ENCODE assay signal across 2 cellular contexts in genomic region chr11:65500262-65501004, GRCh38.
A peak's percentile ranks its signal among the peaks of the same experiment; 100 is the strongest.
TF ChIP-seq lines count a peak whose summit lies in the region.

No MANE protein-coding gene starts in this region.

TF ChIP-seq in A549, 52 proteins besides CTCF, POLR2A, EP300 and RAD21 (continues in another document):
- TF ChIP-seq HOXB5 (CRISPR knock-in tag; IDR thresholded peaks at IDR 0.05) (0 out of 2 replicates have a peak, but pooled peaks have one; percentile 2), FOXS1 (CRISPR knock-in tag; IDR thresholded peaks at IDR 0.05) (no peak; the same call in 1 of the 2 replicates), RNF2 (IDR thresholded peaks at IDR 0.05; ENCODE audit: borderline replicate concordance, low read depth) (no peak), MYC (IDR thresholded peaks at IDR 0.05; ENCODE audit: borderline replicate concordance, low read length) (no peak), ZNF302 (CRISPR knock-in tag; IDR thresholded peaks at IDR 0.05) (no peak), NFE2L2 (conservative IDR thresholded peaks at IDR 0.05; ENCODE audit: low read length) (no peak), HOXA7 (CRISPR knock-in tag; IDR thresholded peaks at IDR 0.05) (peak; percentile 98), FOSB (CRISPR knock-in tag; IDR thresholded peaks at IDR 0.05) (peak; percentile 97), CBX2 (IDR thresholded peaks at IDR 0.05; ENCODE audit: borderline replicate concordance, low read depth) (no peak), TFCP2L1 (CRISPR knock-in tag; IDR thresholded peaks at IDR 0.05) (peak; percentile 94), E2F6 (IDR thresholded peaks at IDR 0.05; ENCODE audit: borderline replicate concordance, low read depth) (no peak), CBX8 (IDR thresholded peaks at IDR 0.05) (no peak), POLR2AphosphoS2 (conservative IDR thresholded peaks at IDR 0.05; ENCODE audit: low read length) (peak; percentile 85; the same call in 1 of the 2 replicates), REST (IDR thresholded peaks at IDR 0.05) (peak; percentile 41), ATOH8 (CRISPR knock-in tag; IDR thresholded peaks at IDR 0.05; ENCODE audit: low read depth) (no peak; the same call in 1 of the 2 replicates), HEYL (CRISPR knock-in tag; IDR thresholded peaks at IDR 0.05) (no peak), EHF (CRISPR knock-in tag; IDR thresholded peaks at IDR 0.05) (no peak), RFX5 (IDR thresholded peaks at IDR 0.05) (no peak), EHMT2 (IDR thresholded peaks at IDR 0.05; ENCODE audit: low read depth) (no peak), HMGXB4 (CRISPR knock-in tag; IDR thresholded peaks at IDR 0.05; ENCODE audit: borderline replicate concordance) (no peak; the same call in 1 of the 2 replicates), TP53 (CRISPR knock-in tag; IDR thresholded peaks at IDR 0.05) (peak; percentile 98), RCOR1 (IDR thresholded peaks at IDR 0.05; ENCODE audit: low read depth, low read length) (no peak), FOSL2 (IDR thresholded peaks at IDR 0.05) (no peak), FOSL2 (CRISPR knock-in tag; IDR thresholded peaks at IDR 0.05) (peak; percentile 48)
- TF ChIP-seq, protein P1, sequence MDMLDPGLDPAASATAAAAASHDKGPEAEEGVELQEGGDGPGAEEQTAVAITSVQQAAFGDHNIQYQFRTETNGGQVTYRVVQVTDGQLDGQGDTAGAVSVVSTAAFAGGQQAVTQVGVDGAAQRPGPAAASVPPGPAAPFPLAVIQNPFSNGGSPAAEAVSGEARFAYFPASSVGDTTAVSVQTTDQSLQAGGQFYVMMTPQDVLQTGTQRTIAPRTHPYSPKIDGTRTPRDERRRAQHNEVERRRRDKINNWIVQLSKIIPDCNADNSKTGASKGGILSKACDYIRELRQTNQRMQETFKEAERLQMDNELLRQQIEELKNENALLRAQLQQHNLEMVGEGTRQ (IDR thresholded peaks at IDR 0.05) = peak; percentile 27; the same call in 1 of the 2 replicates
- TF ChIP-seq, protein P2, sequence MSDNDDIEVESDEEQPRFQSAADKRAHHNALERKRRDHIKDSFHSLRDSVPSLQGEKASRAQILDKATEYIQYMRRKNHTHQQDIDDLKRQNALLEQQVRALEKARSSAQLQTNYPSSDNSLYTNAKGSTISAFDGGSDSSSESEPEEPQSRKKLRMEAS (IDR thresholded peaks at IDR 0.05) = no peak; the same call in 1 of the 2 replicates

TF ChIP-seq in H1, 55 proteins besides CTCF, POLR2A, EP300 and RAD21 (continues in another document):
- no peak for TF ChIP-seq CBX5 (IDR thresholded peaks at IDR 0.05; ENCODE audit: low read depth, low read length)
- no peak for TF ChIP-seq BACH1 (IDR thresholded peaks at IDR 0.05; ENCODE audit: low read length)
- TF ChIP-seq RNF2 (IDR thresholded peaks at IDR 0.05; ENCODE audit: borderline replicate concordance, low read depth, low read length, missing control alignments, poor library complexity, severe bottlenecking) = no peak
- no peak for TF ChIP-seq BRCA1 (IDR thresholded peaks at IDR 0.05; ENCODE audit: low read depth, low read length)
- peak; percentile 94 for TF ChIP-seq SIRT6 (IDR thresholded peaks at IDR 0.05; ENCODE audit: low read length)
- TF ChIP-seq SAP30 (IDR thresholded peaks at IDR 0.05; ENCODE audit: insufficient read depth, insufficient replicate concordance, low read length) = peak; percentile 70
- TF ChIP-seq CREB1 (IDR thresholded peaks at IDR 0.05) = no peak
- TF ChIP-seq RBBP5 (IDR thresholded peaks at IDR 0.05; ENCODE audit: borderline replicate concordance, low read depth, low read length) = no peak
- peak; percentile 35; the same call in 1 of the 2 replicates for TF ChIP-seq TAF1 (IDR thresholded peaks at IDR 0.05; ENCODE audit: low read depth, low read length)
- TF ChIP-seq TCF12 (IDR thresholded peaks at IDR 0.05; ENCODE audit: low read depth, low read length) = no peak
- TF ChIP-seq GTF2F1 (IDR thresholded peaks at IDR 0.05; ENCODE audit: borderline replicate concordance, low read depth, low read length) = 0 out of 2 replicates have a peak, but pooled peaks have one; percentile 18
- no peak for TF ChIP-seq CBX8 (IDR thresholded peaks at IDR 0.05; ENCODE audit: borderline replicate concordance, low read depth, low read length)
- TF ChIP-seq SUZ12 (IDR thresholded peaks at IDR 0.05; ENCODE audit: low read length) = no peak
- TF ChIP-seq HDAC2 (IDR thresholded peaks at IDR 0.05; ENCODE audit: borderline replicate concordance in 1 of 2, low read depth in 2 of 2, low read length in 2 of 2) = peak in 1 of 2 experiments; percentile 53; a peak in 1 of 4 replicates
- peak; percentile 34; the same call in 1 of the 2 replicates for TF ChIP-seq SP1 (IDR thresholded peaks at IDR 0.05; ENCODE audit: low read depth, low read length)
- TF ChIP-seq, protein P3, sequence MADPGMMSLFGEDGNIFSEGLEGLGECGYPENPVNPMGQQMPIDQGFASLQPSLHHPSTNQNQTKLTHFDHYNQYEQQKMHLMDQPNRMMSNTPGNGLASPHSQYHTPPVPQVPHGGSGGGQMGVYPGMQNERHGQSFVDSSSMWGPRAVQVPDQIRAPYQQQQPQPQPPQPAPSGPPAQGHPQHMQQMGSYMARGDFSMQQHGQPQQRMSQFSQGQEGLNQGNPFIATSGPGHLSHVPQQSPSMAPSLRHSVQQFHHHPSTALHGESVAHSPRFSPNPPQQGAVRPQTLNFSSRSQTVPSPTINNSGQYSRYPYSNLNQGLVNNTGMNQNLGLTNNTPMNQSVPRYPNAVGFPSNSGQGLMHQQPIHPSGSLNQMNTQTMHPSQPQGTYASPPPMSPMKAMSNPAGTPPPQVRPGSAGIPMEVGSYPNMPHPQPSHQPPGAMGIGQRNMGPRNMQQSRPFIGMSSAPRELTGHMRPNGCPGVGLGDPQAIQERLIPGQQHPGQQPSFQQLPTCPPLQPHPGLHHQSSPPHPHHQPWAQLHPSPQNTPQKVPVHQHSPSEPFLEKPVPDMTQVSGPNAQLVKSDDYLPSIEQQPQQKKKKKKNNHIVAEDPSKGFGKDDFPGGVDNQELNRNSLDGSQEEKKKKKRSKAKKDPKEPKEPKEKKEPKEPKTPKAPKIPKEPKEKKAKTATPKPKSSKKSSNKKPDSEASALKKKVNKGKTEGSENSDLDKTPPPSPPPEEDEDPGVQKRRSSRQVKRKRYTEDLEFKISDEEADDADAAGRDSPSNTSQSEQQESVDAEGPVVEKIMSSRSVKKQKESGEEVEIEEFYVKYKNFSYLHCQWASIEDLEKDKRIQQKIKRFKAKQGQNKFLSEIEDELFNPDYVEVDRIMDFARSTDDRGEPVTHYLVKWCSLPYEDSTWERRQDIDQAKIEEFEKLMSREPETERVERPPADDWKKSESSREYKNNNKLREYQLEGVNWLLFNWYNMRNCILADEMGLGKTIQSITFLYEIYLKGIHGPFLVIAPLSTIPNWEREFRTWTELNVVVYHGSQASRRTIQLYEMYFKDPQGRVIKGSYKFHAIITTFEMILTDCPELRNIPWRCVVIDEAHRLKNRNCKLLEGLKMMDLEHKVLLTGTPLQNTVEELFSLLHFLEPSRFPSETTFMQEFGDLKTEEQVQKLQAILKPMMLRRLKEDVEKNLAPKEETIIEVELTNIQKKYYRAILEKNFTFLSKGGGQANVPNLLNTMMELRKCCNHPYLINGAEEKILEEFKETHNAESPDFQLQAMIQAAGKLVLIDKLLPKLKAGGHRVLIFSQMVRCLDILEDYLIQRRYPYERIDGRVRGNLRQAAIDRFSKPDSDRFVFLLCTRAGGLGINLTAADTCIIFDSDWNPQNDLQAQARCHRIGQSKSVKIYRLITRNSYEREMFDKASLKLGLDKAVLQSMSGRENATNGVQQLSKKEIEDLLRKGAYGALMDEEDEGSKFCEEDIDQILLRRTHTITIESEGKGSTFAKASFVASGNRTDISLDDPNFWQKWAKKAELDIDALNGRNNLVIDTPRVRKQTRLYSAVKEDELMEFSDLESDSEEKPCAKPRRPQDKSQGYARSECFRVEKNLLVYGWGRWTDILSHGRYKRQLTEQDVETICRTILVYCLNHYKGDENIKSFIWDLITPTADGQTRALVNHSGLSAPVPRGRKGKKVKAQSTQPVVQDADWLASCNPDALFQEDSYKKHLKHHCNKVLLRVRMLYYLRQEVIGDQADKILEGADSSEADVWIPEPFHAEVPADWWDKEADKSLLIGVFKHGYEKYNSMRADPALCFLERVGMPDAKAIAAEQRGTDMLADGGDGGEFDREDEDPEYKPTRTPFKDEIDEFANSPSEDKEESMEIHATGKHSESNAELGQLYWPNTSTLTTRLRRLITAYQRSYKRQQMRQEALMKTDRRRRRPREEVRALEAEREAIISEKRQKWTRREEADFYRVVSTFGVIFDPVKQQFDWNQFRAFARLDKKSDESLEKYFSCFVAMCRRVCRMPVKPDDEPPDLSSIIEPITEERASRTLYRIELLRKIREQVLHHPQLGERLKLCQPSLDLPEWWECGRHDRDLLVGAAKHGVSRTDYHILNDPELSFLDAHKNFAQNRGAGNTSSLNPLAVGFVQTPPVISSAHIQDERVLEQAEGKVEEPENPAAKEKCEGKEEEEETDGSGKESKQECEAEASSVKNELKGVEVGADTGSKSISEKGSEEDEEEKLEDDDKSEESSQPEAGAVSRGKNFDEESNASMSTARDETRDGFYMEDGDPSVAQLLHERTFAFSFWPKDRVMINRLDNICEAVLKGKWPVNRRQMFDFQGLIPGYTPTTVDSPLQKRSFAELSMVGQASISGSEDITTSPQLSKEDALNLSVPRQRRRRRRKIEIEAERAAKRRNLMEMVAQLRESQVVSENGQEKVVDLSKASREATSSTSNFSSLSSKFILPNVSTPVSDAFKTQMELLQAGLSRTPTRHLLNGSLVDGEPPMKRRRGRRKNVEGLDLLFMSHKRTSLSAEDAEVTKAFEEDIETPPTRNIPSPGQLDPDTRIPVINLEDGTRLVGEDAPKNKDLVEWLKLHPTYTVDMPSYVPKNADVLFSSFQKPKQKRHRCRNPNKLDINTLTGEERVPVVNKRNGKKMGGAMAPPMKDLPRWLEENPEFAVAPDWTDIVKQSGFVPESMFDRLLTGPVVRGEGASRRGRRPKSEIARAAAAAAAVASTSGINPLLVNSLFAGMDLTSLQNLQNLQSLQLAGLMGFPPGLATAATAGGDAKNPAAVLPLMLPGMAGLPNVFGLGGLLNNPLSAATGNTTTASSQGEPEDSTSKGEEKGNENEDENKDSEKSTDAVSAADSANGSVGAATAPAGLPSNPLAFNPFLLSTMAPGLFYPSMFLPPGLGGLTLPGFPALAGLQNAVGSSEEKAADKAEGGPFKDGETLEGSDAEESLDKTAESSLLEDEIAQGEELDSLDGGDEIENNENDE (IDR thresholded peaks at IDR 0.05; ENCODE audit: insufficient replicate concordance, low read length) = no peak
- TF ChIP-seq CTBP2 (IDR thresholded peaks at IDR 0.05; ENCODE audit: borderline replicate concordance, insufficient read depth, insufficient read length, low read length) = no peak
- TF ChIP-seq MAFK (IDR thresholded peaks at IDR 0.05; ENCODE audit: low read depth, low read length) = no peak
- TF ChIP-seq KDM5A (IDR thresholded peaks at IDR 0.05; ENCODE audit: low read length) = no peak
- no peak for TF ChIP-seq RFX5 (IDR thresholded peaks at IDR 0.05; ENCODE audit: borderline replicate concordance, low read depth, low read length)
- TF ChIP-seq SRF (IDR thresholded peaks at IDR 0.05; ENCODE audit: low read depth, low read length) = no peak
- no peak for TF ChIP-seq SP2 (IDR thresholded peaks at IDR 0.05; ENCODE audit: low read length)
- TF ChIP-seq GABPA (IDR thresholded peaks at IDR 0.05; ENCODE audit: borderline replicate concordance, insufficient read depth, low read length) = no peak
- no peak for TF ChIP-seq ZNF274 (IDR thresholded peaks at IDR 0.05; ENCODE audit: borderline replicate concordance, extremely low read depth, low read length)
- TF ChIP-seq SIN3A (conservative IDR thresholded peaks at IDR 0.05 in 1 of 2, IDR thresholded peaks at IDR 0.05 in 1 of 2; ENCODE audit: low read depth in 1 of 2, low read length in 2 of 2) = peak; percentile 8 to 39; a peak in 1 of 4 replicates
- no peak for TF ChIP-seq CEBPB (IDR thresholded peaks at IDR 0.05; ENCODE audit: low read depth, low read length)
- no peak for TF ChIP-seq EGR1 (IDR thresholded peaks at IDR 0.05; ENCODE audit: borderline replicate concordance, low read depth, low read length)
- no peak for TF ChIP-seq SP4 (IDR thresholded peaks at IDR 0.05; ENCODE audit: low read length)
- peak; percentile 48; the same call in 1 of the 2 replicates for TF ChIP-seq TBP (IDR thresholded peaks at IDR 0.05; ENCODE audit: low read depth, low read length)
- TF ChIP-seq CHD2 (IDR thresholded peaks at IDR 0.05; ENCODE audit: low read length) = no peak
- TF ChIP-seq CHD1 (IDR thresholded peaks at IDR 0.05; ENCODE audit: low read depth, low read length) = peak; percentile 47
- TF ChIP-seq KDM1A (IDR thresholded peaks at IDR 0.05; ENCODE audit: borderline replicate concordance, low read length) = no peak
- no peak for TF ChIP-seq POU5F1 (IDR thresholded peaks at IDR 0.05; ENCODE audit: low read depth, low read length)
- TF ChIP-seq, protein P4, sequence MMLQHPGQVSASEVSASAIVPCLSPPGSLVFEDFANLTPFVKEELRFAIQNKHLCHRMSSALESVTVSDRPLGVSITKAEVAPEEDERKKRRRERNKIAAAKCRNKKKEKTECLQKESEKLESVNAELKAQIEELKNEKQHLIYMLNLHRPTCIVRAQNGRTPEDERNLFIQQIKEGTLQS (IDR thresholded peaks at IDR 0.05; ENCODE audit: insufficient read depth, low read depth, low read length) = no peak
- TF ChIP-seq FOSL1 (IDR thresholded peaks at IDR 0.05; ENCODE audit: insufficient read depth, low read depth, low read length) = no peak
- TF ChIP-seq BCL11A (IDR thresholded peaks at IDR 0.05; ENCODE audit: low read depth in 2 of 2, low read length in 2 of 2) = no peak
- TF ChIP-seq POLR2AphosphoS5 (IDR thresholded peaks at IDR 0.05; ENCODE audit: low read depth, low read length) = peak; percentile 100
- peak; percentile 18 for TF ChIP-seq KDM4A (IDR thresholded peaks at IDR 0.05; ENCODE audit: low read depth, low read length, severe bottlenecking)
- no peak for TF ChIP-seq JUN (IDR thresholded peaks at IDR 0.05; ENCODE audit: low read depth, low read length)
- TF ChIP-seq ASH2L (IDR thresholded peaks at IDR 0.05; ENCODE audit: low read length) = no peak
- TF ChIP-seq HDAC6 (IDR thresholded peaks at IDR 0.05; ENCODE audit: low read depth, low read length) = no peak
- TF ChIP-seq ATF2 (IDR thresholded peaks at IDR 0.05; ENCODE audit: low read length) = no peak
- no peak for TF ChIP-seq TEAD4 (IDR thresholded peaks at IDR 0.05; ENCODE audit: low read depth, low read length)
- no peak for TF ChIP-seq EZH2 (IDR thresholded peaks at IDR 0.05; ENCODE audit: low read depth, low read length, severe bottlenecking)
- TF ChIP-seq E2F6 (IDR thresholded peaks at IDR 0.05) = no peak
- no peak for TF ChIP-seq YY1 (IDR thresholded peaks at IDR 0.05; ENCODE audit: low read depth, low read length)
- peak; percentile 95 for TF ChIP-seq TAF7 (optimal IDR thresholded peaks at IDR 0.05; ENCODE audit: borderline replicate concordance, low read depth, low read length)
